21 cellular contexts compared by ENCODE assay signal in the genomic region with DNA sequence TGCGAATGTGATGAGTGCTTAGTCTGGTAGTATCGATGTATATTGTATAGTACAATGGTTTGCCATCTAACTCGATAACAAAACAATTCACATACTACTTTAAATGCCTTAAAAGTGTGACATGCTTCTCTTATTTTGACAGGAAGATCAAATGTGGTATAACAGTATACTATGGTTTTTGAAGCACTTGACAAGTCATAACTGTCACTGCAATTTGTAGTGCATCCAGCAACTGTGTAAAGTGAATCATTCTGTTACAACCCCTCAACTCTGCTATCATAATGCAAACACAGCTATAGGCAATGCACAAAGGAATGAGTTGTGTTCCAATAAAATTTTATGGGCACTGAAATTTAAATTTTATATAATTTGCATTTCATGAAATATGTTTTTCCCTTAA.
"Had no signal": no experiment of that assay in that cellular context is flagged by ENCODE, and none has a peak within 500 bp of the region (broad histone marks: within the 10 kb centered on the region; RNA-seq: fewer than 3 reads in every experiment).

No MANE protein-coding gene starts in this region.

- H3K4me3 ChIP-seq: coronary artery, lower lobe of right lung, neural progenitor cell, vagina had no signal

- DNase-seq: activated CD4-positive, alpha-beta T cell treated with anti-CD3 and anti-CD28 coated beads, Interleukin-2, amount 50 U/mL, for 48 hours; activated naive CD4-positive, alpha-beta T cell; caudate nucleus; erythroblast; foreskin melanocyte; glutamatergic neuron; hippocampal formation; islet precursor cell; lower lobe of right lung; midbrain; stimulated activated CD4-positive, alpha-beta T cell treated with anti-CD3 and anti-CD28 coated beads, Interleukin-12 subunit alpha, Interleukin-12 subunit beta, amount 100 ng/mL, for 4 hours; stimulated activated CD4-positive, alpha-beta T cell treated with anti-CD3 and anti-CD28 coated beads, Interleukin-1b, Interleukin-23, amount 100 ng/mL, for 48 hours; T1000; trophoblast cell had no signal

- H3K4me1 Mint-ChIP-seq: brain, neural progenitor cell had no signal

- H3K27ac Mint-ChIP-seq: activated T-helper 1 cell treated with anti-CD3 and anti-CD28 coated beads, Interleukin-12 subunit alpha, Interleukin-12 subunit beta, Interleukin-2, Interleukin-4 antibody, amounts not matched to agents 30 ng/mL and 10 ng/mL and 1 ng/mL, durations not matched to agents 14 hours and 24 hours and 36 hours; brain; neural progenitor cell; progenitor cell of endocrine pancreas; stimulated activated naive CD8-positive, alpha-beta T cell treated with anti-CD3 and anti-CD28 coated beads, Interleukin-15, Interleukin-2, amounts not matched to agents 100 ng/mL and 50 ng/mL, for 24 hours had no signal

- H3K9me3 ChIP-seq: vagina had no signal

- H3K4me1 ChIP-seq: lower lobe of right lung, neural progenitor cell, vagina had no signal

- H3K36me3 ChIP-seq: lower lobe of right lung, vagina had no signal

- H3K4me2 ChIP-seq: neural progenitor cell had no signal

- H3K4me3 Mint-ChIP-seq: activated T-helper 1 cell treated with anti-CD3 and anti-CD28 coated beads, Interleukin-12 subunit alpha, Interleukin-12 subunit beta, Interleukin-2, Interleukin-4 antibody, amounts not matched to agents 30 ng/mL and 10 ng/mL and 1 ng/mL, durations not matched to agents 14 hours and 24 hours and 36 hours; brain; neural progenitor cell; stimulated activated naive CD8-positive, alpha-beta T cell treated with anti-CD3 and anti-CD28 coated beads, Interleukin-15, Interleukin-2, amounts not matched to agents 100 ng/mL and 50 ng/mL, for 24 hours had no signal

- H3K27ac ChIP-seq: coronary artery, lower lobe of right lung, neural progenitor cell, vagina had no signal

- ATAC-seq: lower lobe of right lung had no signal

- H3K9ac ChIP-seq: neural progenitor cell had no signal

- H2AFZ ChIP-seq: neural progenitor cell had no signal

- H3K27me3 Mint-ChIP-seq: brain; progenitor cell of endocrine pancreas; stimulated activated naive CD8-positive, alpha-beta T cell treated with anti-CD3 and anti-CD28 coated beads, Interleukin-15, Interleukin-2, amounts not matched to agents 100 ng/mL and 50 ng/mL, for 24 hours had no signal

- H3K27me3 ChIP-seq: neural progenitor cell, vagina had no signal
